ENCODE assay signal across 24 cellular contexts in genomic region chr20:57427239-57428127, GRCh38. TPM values are rescaled to one million over a fixed set of nuclear protein-coding genes. Genes with fewer than 3 reads are reported as not detected.
DNase-seq lines count a peak whose midpoint lies in the region; ATAC-seq, FAIRE-seq and TF ChIP-seq lines count a peak whose summit lies in the region.
"Had no signal": no experiment of that assay in that cellular context is flagged by ENCODE, and none has a peak within 500 bp of the region (broad histone marks: within the 10 kb centered on the region; RNA-seq: fewer than 3 reads in every experiment).

No MANE protein-coding gene starts in this region.

- H4K8ac ChIP-seq in trophoblast cell (ENCODE audit: low read depth, low read length): no peak overlapping the region

- no peak overlapping the region for H3K23ac ChIP-seq in trophoblast cell (ENCODE audit: low read length)

- WGBS in trophoblast cell (ENCODE audit: extremely low coverage, insufficient coverage, insufficient read length): no CpG with 5 or more reads among the region's 11 CpGs

- H3K27ac ChIP-seq in trophoblast cell (ENCODE audit: low read depth, low read length): no peak overlapping the region
- H3K27ac ChIP-seq: HL-60, SJCRH30 had no signal

- no peaks in the 10 kb centered on the region for H3K79me2 ChIP-seq in trophoblast cell (ENCODE audit: control insufficient read depth, insufficient read depth, low read length, poor library complexity)

- H2BK5ac ChIP-seq in trophoblast cell (ENCODE audit: low read depth, low read length, poor library complexity): no peak overlapping the region

- H3K18ac ChIP-seq in trophoblast cell (ENCODE audit: low read length): no peak overlapping the region

- H3K4me3 ChIP-seq in epithelial cell of esophagus (ENCODE audit: low read length): no peak overlapping the region
- no peak overlapping the region for H3K4me3 ChIP-seq in trophoblast cell (ENCODE audit: low read depth, low read length)
- H3K4me3 ChIP-seq: GM12878, SJCRH30 had no signal

- FAIRE-seq in HTR-8/SVneo (lab: Jason Lieb, UNC): peak; percentile 71
- FAIRE-seq: GM12878 had no signal

- no peak overlapping the region for H2AK5ac ChIP-seq in trophoblast cell (ENCODE audit: low read length)

- H2BK12ac ChIP-seq in trophoblast cell (ENCODE audit: low read length): no peak overlapping the region

- no peak for ATAC-seq in Right ventricle myocardium superior (ENCODE audit: poor library complexity)
- no peak for ATAC-seq in Right ventricle myocardium inferior
- no peak for ATAC-seq in HG03045 (IDR thresholded peaks at IDR 0.05; ENCODE audit: unreplicated experiment)
- ATAC-seq: GM12878 had no signal

- no peak overlapping the region for H2BK120ac ChIP-seq in trophoblast cell (ENCODE audit: insufficient read depth, low read length, poor library complexity)

- no peaks in the 10 kb centered on the region for H3K9me3 ChIP-seq in trophoblast cell (ENCODE audit: insufficient read depth, low read depth, low read length)
- H3K9me3 ChIP-seq: Caco-2, SJCRH30 had no signal

- no peaks in the 10 kb centered on the region for H3K27me3 ChIP-seq in trophoblast cell (ENCODE audit: insufficient read depth, low read length)

- H3K36me3 ChIP-seq in trophoblast cell (ENCODE audit: control insufficient read depth in 1 of 2, insufficient read depth in 2 of 2, low read length in 2 of 2): no peaks in the 10 kb centered on the region
- H3K36me3 ChIP-seq: SJCRH30 had no signal

- no peak overlapping the region for H4K12ac ChIP-seq in trophoblast cell (ENCODE audit: low read depth, low read length)

- no peak for TF ChIP-seq CTCF in epithelial cell of esophagus (IDR thresholded peaks at IDR 0.05; ENCODE audit: insufficient read depth, low read depth, low read length, missing control alignments)

- no peak overlapping the region for H3K9ac ChIP-seq in trophoblast cell (ENCODE audit: low read length)

- no peak overlapping the region for H2AFZ ChIP-seq in trophoblast cell (ENCODE audit: insufficient read depth, low read length, poor library complexity)

- no peak overlapping the region for H3K4ac ChIP-seq in trophoblast cell (ENCODE audit: low read depth, low read length)

- DNase-seq in Right ventricle myocardium superior: peak; percentile 13
- no peak for DNase-seq in Right ventricle myocardium inferior (ENCODE audit: missing footprints)
- no peak for DNase-seq in HTR-8/SVneo (ENCODE audit: insufficient read length, low spot score)
- DNase-seq in epithelial cell of esophagus (ENCODE audit: low read depth): peak; percentile 21
- DNase-seq in trophoblast cell: peak; percentile 72 to 85
- no peak for DNase-seq in NCI-H1417 (lab: John Stamatoyannopoulos, UW)
- no peak for DNase-seq in stimulated activated CD4-positive, alpha-beta T cell treated with anti-CD3 and anti-CD28 coated beads, Interleukin-4, amount 100 ng/mL, for 24 hours
- DNase-seq: AML-193, DMS 273 treated with DMSO at 0.1 percent for 48 hours, DMS79 treated with DMSO at 0.1 percent for 48 hours, H7, HFFc6, IMR-90, NCI-H1048, NCI-H1436, NCI-H187 treated with DMSO at 0.1 percent for 48 hours, NCI-H226, NCI-H510A treated with DMSO at 0.1 percent for 48 hours, NCI-H748 treated with DMSO at 0.1 percent for 48 hours, SJCRH30 had no signal

- H3K14ac ChIP-seq in trophoblast cell (ENCODE audit: low read length): no peak overlapping the region

- H4K91ac ChIP-seq in trophoblast cell (ENCODE audit: low read depth, low read length): no peak overlapping the region

- H3K4me1 ChIP-seq in trophoblast cell (ENCODE audit: control insufficient read depth in 1 of 2, insufficient read depth in 2 of 2, low read length in 2 of 2): no peaks in the 10 kb centered on the region
- H3K4me1 ChIP-seq: Caco-2 had no signal

- H3K79me1 ChIP-seq in trophoblast cell (ENCODE audit: low read length): no peaks in the 10 kb centered on the region

- intact Hi-C loops in Right ventricle myocardium superior (cut with DNase I) (no loop called here), Right ventricle myocardium inferior (cut with DNase I) (no loop called here)

- no peak overlapping the region for H3K4me2 ChIP-seq in trophoblast cell (ENCODE audit: low read length)

RNA-seq across cellular contexts. Expression of gene RBM38, which starts 36.3 kb away (rescaled TPM):
- 91.5 TPM for total RNA-seq in Right ventricle myocardium superior
- 89.6 TPM for total RNA-seq in Right ventricle myocardium inferior
- 161 TPM in 2 replicates for polyA plus RNA-seq in trophoblast cell (2013)

Comparison
In these comparisons a context has a peak if more than half of its experiments do, and no peak if none do; other contexts are left out.
1. DNase-seq: peak in Right ventricle myocardium superior (single experiment), epithelial cell of esophagus (single experiment) and trophoblast cell (2 of 2); none in Right ventricle myocardium inferior (single experiment), HTR-8/SVneo (single experiment), NCI-H1417 (0 of 3) and stimulated activated CD4-positive, alpha-beta T cell treated with anti-CD3 and anti-CD28 coated beads, Interleukin-4, amount 100 ng/mL, for 24 hours (single experiment).